In genomic region chr1:94001397-94002045, GRCh38 we compare ENCODE assay signal across 2 cellular contexts.
TF ChIP-seq lines count a peak whose summit lies in the region.

No MANE protein-coding gene starts in this region.

TF ChIP-seq in WTC11, 78 proteins besides CTCF, POLR2A, EP300 and RAD21:
- TF ChIP-seq RORB (CRISPR knock-in tag; IDR thresholded peaks at IDR 0.05), result no peak
- no peak for TF ChIP-seq ZNF232 (CRISPR knock-in tag; IDR thresholded peaks at IDR 0.05)
- TF ChIP-seq FOXJ3 (CRISPR knock-in tag; IDR thresholded peaks at IDR 0.05; ENCODE audit: borderline replicate concordance), result no peak
- no peak for TF ChIP-seq OVOL2 (CRISPR knock-in tag; IDR thresholded peaks at IDR 0.05; ENCODE audit: borderline replicate concordance)
- TF ChIP-seq PRDM15 (CRISPR knock-in tag; IDR thresholded peaks at IDR 0.05), result no peak
- TF ChIP-seq NFYB (CRISPR knock-in tag; conservative IDR thresholded peaks at IDR 0.05; ENCODE audit: low read depth), result no peak
- no peak for TF ChIP-seq NFE2L1 (CRISPR knock-in tag; IDR thresholded peaks at IDR 0.05)
- no peak for TF ChIP-seq ZNF671 (CRISPR knock-in tag; IDR thresholded peaks at IDR 0.05)
- TF ChIP-seq JUN (CRISPR knock-in tag; IDR thresholded peaks at IDR 0.05), result no peak

TF ChIP-seq in H1, 55 proteins besides CTCF, POLR2A, EP300 and RAD21:
- TF ChIP-seq CTBP2 (IDR thresholded peaks at IDR 0.05; ENCODE audit: borderline replicate concordance, insufficient read depth, insufficient read length, low read length), result no peak
